12 cellular contexts compared by ENCODE assay signal in the genomic region with DNA sequence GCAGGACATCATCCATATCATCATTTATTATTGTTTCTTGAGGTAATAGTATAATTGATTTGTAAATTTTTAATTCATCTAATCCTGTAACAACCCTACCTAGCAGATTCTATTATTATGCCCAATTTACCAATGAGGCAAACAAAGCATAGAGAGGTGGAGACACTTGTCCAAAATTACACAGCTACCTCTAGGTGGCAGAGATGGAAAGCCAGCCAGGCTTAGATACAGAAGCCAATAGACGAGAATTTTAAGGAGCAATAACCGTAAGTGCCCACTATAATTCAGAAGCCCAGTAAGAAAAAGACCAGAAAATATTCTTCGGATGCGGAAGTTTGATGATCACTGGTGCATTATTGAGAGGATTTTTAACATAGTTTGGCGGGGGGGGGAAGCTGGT. TPM values are rescaled to one million over a fixed set of nuclear protein-coding genes. Genes with fewer than 3 reads are reported as not detected.
DNase-seq lines count a peak whose midpoint lies in the region; ATAC-seq and TF ChIP-seq lines count a peak whose summit lies in the region.
"Had no signal": no experiment of that assay in that cellular context is flagged by ENCODE, and none has a peak within 500 bp of the region (broad histone marks: within the 10 kb centered on the region; RNA-seq: fewer than 3 reads in every experiment).

No MANE protein-coding gene starts in this region.

- H3K27ac ChIP-seq in cardiac muscle cell: no peak overlapping the region
- H3K27ac ChIP-seq in heart right ventricle: no peak overlapping the region
- H3K27ac ChIP-seq: BLaER1 had no signal

- no peaks in the 10 kb centered on the region for H3K9me3 ChIP-seq in cardiac muscle cell (ENCODE audit: low read depth)
- H3K9me3 ChIP-seq in heart right ventricle: no peaks in the 10 kb centered on the region
- H3K9me3 ChIP-seq: BLaER1, mucosa of descending colon, tibial nerve had no signal

- 86 to 89% methylated on average over 5 of the region's 5 CpGs for WGBS in heart right ventricle, 2 donors

- DNase-seq in cardiac muscle cell (ENCODE audit: low read depth in 1 of 2, low spot score in 1 of 2) (no peak), heart right ventricle (no peak), NCI-H1694 (lab: John Stamatoyannopoulos, UW) (peak; percentile 12), dermis microvascular lymphatic vessel endothelial cell (ENCODE audit: low read depth in 2 of 2) (peak; percentile 1 to 33), DMS53 (lab: John Stamatoyannopoulos, UW) (no peak), NCI-H2227 (lab: John Stamatoyannopoulos, UW; ENCODE audit: unreplicated experiment) (no peak), NCI-H1105 (lab: John Stamatoyannopoulos, UW) (no peak)
- no peak for DNase-seq in stimulated activated CD4-positive, alpha-beta T cell treated with anti-CD3 and anti-CD28 coated beads, Interleukin-2, amount 100 ng/mL, for 48 hours
- DNase-seq: mucosa of descending colon, NCI-H2227 treated with DMSO at 0.1 percent for 48 hours had no signal

- TF ChIP-seq CTCF in cardiac muscle cell (IDR thresholded peaks at IDR 0.05; ENCODE audit: low read depth, low read length) (peak; percentile 17), heart right ventricle (IDR thresholded peaks at IDR 0.05) (peak in 3 of 9 donors; percentile 5 to 13 (median 9))

- H3K27me3 ChIP-seq in cardiac muscle cell (no peaks in the 10 kb centered on the region), heart right ventricle (no peaks in the 10 kb centered on the region)
- H3K27me3 ChIP-seq: BLaER1, tibial nerve had no signal

- H3K4me1 ChIP-seq in cardiac muscle cell (ENCODE audit: low read depth) (peaks cover 5% of the 10 kb centered on the region), heart right ventricle (no peaks in the 10 kb centered on the region)
- H3K4me1 ChIP-seq: BLaER1 had no signal

- H3K36me3 ChIP-seq in cardiac muscle cell: no peaks in the 10 kb centered on the region
- no peaks in the 10 kb centered on the region for H3K36me3 ChIP-seq in heart right ventricle
- H3K36me3 ChIP-seq: BLaER1, tibial nerve had no signal

- no peak for ATAC-seq in heart right ventricle
- ATAC-seq: mucosa of descending colon had no signal

- H3K4me3 ChIP-seq in cardiac muscle cell (no peak overlapping the region), heart right ventricle (no peak overlapping the region)
- H3K4me3 ChIP-seq: BLaER1, mucosa of descending colon, tibial nerve had no signal

- intact Hi-C loops in heart right ventricle (cut with DNase I): no loop called here

RNA-seq across cellular contexts. Expression of a gene that starts 54.0 kb away (rescaled TPM):
- 50.0 and 95.8 TPM in 2 replicates for total RNA-seq in cardiac muscle cell
- 44.9 and 65.2 TPM in 2 replicates for polyA plus RNA-seq in cardiac muscle cell
- total RNA-seq in heart right ventricle: 100 to 1,000 TPM; 186 to 287 (median 259) TPM
- polyA plus RNA-seq in heart right ventricle: 10 to 100 TPM; 34.4 to 49.1 TPM
- total RNA-seq in dermis microvascular lymphatic vessel endothelial cell: 0.51 and 0.77 TPM in 2 replicates

Comparison
In these comparisons a context has a peak if more than half of its experiments do, and no peak if none do; other contexts are left out.
1. DNase-seq: peak in NCI-H1694 (single experiment) and dermis microvascular lymphatic vessel endothelial cell (2 of 2); none in cardiac muscle cell (0 of 2), heart right ventricle (0 of 2), DMS53 (single experiment), stimulated activated CD4-positive, alpha-beta T cell treated with anti-CD3 and anti-CD28 coated beads, Interleukin-2, amount 100 ng/mL, for 48 hours (0 of 2), NCI-H2227 (single experiment) and NCI-H1105 (single experiment).
2. RNA of a gene that starts 54.0 kb away (total RNA-seq): 186 to 287 TPM in heart right ventricle and 50.0 to 95.8 TPM in cardiac muscle cell; 0.51 to 0.77 TPM in dermis microvascular lymphatic vessel endothelial cell; every median in the first group is over 10 times any median in the second.